Comparison of ENCODE assay signal across 23 cellular contexts in the genomic region with DNA sequence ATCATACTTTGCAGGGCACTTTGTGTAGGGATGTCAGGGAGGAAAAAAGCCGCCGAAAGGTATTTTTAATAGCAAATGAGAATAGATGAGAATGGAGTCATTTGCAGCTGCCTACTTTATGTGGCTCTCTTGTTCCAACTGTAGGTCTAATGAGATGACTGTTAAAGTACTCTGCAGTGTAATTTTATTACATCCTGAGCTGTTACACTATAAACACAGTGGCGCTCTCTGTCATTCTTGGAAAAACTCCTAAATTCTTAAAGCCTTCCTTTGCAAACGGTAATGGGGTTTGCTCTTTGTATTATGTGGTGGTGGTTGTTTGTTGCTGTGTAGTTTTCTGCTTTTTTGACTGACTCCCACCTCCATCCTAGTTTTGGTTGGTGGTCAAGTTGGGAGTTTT. TPM values are rescaled to one million over a fixed set of nuclear protein-coding genes. Genes with fewer than 3 reads are reported as not detected.
"Had no signal": no experiment of that assay in that cellular context is flagged by ENCODE, and none has a peak within 500 bp of the region (broad histone marks: within the 10 kb centered on the region; RNA-seq: fewer than 3 reads in every experiment).

No MANE protein-coding gene starts in this region.

- DNase-seq: activated CD4-positive, alpha-beta T cell treated with anti-CD3 and anti-CD28 coated beads, Interleukin-2, amount 10 ng/mL, durations not matched to agents 24 days and 14 days; activated CD4-positive, alpha-beta T cell treated with anti-CD3 and anti-CD28 coated beads, Interleukin-2, amount 50 U/mL, for 48 hours; activated CD8-positive, alpha-beta memory T cell treated with anti-CD3 and anti-CD28 coated beads, Interleukin-2, amount 10 ng/mL, durations not matched to agents 7 days and 5 days; activated effector memory CD4-positive, alpha-beta T cell treated with Interleukin-2 at 50 U/mL for 16 hours; activated naive CD4-positive, alpha-beta T cell; activated T-cell treated with anti-CD3 and anti-CD28 coated beads, Interleukin-2, amount 50 U/mL, for 24 hours; aorta; caudate nucleus; Karpas-422; NCI-H1048; NCI-H2107; NCI-H2171 treated with DMSO at 0.1 percent for 48 hours; NCI-H226; NCI-H69; RPMI8226; SJCRH30; T-helper 17 cell; T-helper 9 cell; WERI-Rb-1 had no signal

- ATAC-seq: activated CD8-positive, alpha-beta memory T cell treated with anti-CD3 and anti-CD28 coated beads, Interleukin-2, amount 10 ng/mL, durations not matched to agents 7 days and 5 days; K562; Right ventricle myocardium inferior; SK-N-SH treated with all-trans-retinoic acid at 6 μM for 48 hours; T-helper 17 cell had no signal

- H3K4me1 ChIP-seq: breast epithelium had no signal

- H3K27ac ChIP-seq: breast epithelium, SJCRH30, WERI-Rb-1 had no signal

- H3K4me3 ChIP-seq: breast epithelium, K562, SJCRH30 had no signal

- H3K36me3 ChIP-seq: breast epithelium, SJCRH30, WERI-Rb-1 had no signal

- H3K27me3 ChIP-seq: breast epithelium, SJCRH30 had no signal

- H3K9me3 ChIP-seq: breast epithelium, SJCRH30 had no signal

RNA-seq across cellular contexts. Expression of gene SKOR1, which starts 56.7 kb away (rescaled TPM):
- total RNA-seq: Right ventricle myocardium inferior had no signal
